13 cellular contexts compared by ENCODE assay signal in the genomic region with DNA sequence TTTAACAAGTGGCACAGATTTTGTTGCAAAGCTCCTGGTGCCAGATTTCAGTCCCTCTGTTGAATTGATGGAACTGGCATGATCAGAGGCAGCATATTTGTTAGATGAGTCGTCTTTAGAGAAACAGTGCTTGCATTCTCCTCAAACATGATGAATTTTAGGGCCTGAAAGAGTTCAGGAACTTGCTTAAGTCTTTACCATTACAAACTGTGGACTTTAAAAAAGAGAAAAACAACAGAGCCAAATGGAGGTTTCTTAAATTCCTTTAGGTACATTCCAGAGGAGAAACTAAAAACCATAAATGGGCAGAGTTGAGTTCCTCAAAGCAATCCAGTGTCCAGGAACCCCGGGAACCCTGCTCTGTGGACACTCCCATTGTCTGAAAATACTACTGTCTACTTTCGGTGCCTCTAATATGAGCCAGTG. TPM values are rescaled to one million over a fixed set of nuclear protein-coding genes. Genes with fewer than 3 reads are reported as not detected.
DNase-seq lines count a peak whose midpoint lies in the region; ATAC-seq and TF ChIP-seq lines count a peak whose summit lies in the region.
"Had no signal": no experiment of that assay in that cellular context is flagged by ENCODE, and none has a peak within 500 bp of the region (broad histone marks: within the 10 kb centered on the region; RNA-seq: fewer than 3 reads in every experiment).

No MANE protein-coding gene starts in this region.

- H3K36me3 Mint-ChIP-seq in HFFc6 (ENCODE audit: low read depth) = peaks cover 28% of the 10 kb centered on the region
- peaks cover 18% of the 10 kb centered on the region for H3K36me3 Mint-ChIP-seq in activated CD4-positive, alpha-beta T cell treated with anti-CD3 and anti-CD28 coated beads, Interleukin-2, amount 10 ng/mL, durations not matched to agents 24 days and 14 days (ENCODE audit: low read depth)

- H3K27me3 ChIP-seq in suprapubic skin = no peaks in the 10 kb centered on the region
- H3K27me3 ChIP-seq in Karpas-422 (ENCODE audit: low read length) = no peaks in the 10 kb centered on the region
- H3K27me3 ChIP-seq: esophagus squamous epithelium had no signal

- no peak overlapping the region for H3K4me2 ChIP-seq in Karpas-422 (ENCODE audit: low read depth, low read length, poor library complexity, severe bottlenecking)
- H3K4me2 ChIP-seq: KMS-11 had no signal

- TF ChIP-seq CTCF in HFFc6 (IDR thresholded peaks at IDR 0.05) (no peak), astrocyte of the cerebellum (IDR thresholded peaks at IDR 0.05; ENCODE audit: low read depth, low read length, missing control alignments) (no peak), suprapubic skin (IDR thresholded peaks at IDR 0.05) (no peak)

- H3K27ac Mint-ChIP-seq in HFFc6 = peak overlapping the region; percentile 76
- no peak overlapping the region for H3K27ac Mint-ChIP-seq in activated CD4-positive, alpha-beta T cell treated with anti-CD3 and anti-CD28 coated beads, Interleukin-2, amount 10 ng/mL, durations not matched to agents 24 days and 14 days
- H3K27ac Mint-ChIP-seq: activated CD8-positive, alpha-beta memory T cell treated with anti-CD3 and anti-CD28 coated beads, Interleukin-2, amount 10 ng/mL, durations not matched to agents 7 days and 5 days had no signal

- H3K4me1 Mint-ChIP-seq in HFFc6 (ENCODE audit: low read depth) = peaks cover 61% of the 10 kb centered on the region
- peaks cover 14% of the 10 kb centered on the region for H3K4me1 Mint-ChIP-seq in activated CD4-positive, alpha-beta T cell treated with anti-CD3 and anti-CD28 coated beads, Interleukin-2, amount 10 ng/mL, durations not matched to agents 24 days and 14 days

- no peak for TF ChIP-seq POLR2A in suprapubic skin (IDR thresholded peaks at IDR 0.05)

- no peaks in the 10 kb centered on the region for H3K9me2 ChIP-seq in Karpas-422 (replicated peaks; ENCODE audit: insufficient read depth, low read length)

- DNase-seq in HFFc6 = peak; percentile 77
- DNase-seq in astrocyte of the cerebellum (ENCODE audit: low read depth) = peak; percentile 89
- DNase-seq in glomerular visceral epithelial cell (ENCODE audit: extremely low spot score) = peak; percentile 64
- no peak for DNase-seq in suprapubic skin (ENCODE audit: low spot score in 2 of 2)
- no peak for DNase-seq in Karpas-422
- no peak for DNase-seq in activated CD4-positive, alpha-beta T cell treated with anti-CD3 and anti-CD28 coated beads, Interleukin-2, amount 10 ng/mL, durations not matched to agents 24 days and 14 days
- DNase-seq: activated CD8-positive, alpha-beta memory T cell treated with anti-CD3 and anti-CD28 coated beads, Interleukin-2, amount 10 ng/mL, durations not matched to agents 7 days and 5 days; esophagus squamous epithelium; OCI-M1; posterior cingulate gyrus had no signal

- TF ChIP-seq EP300 in suprapubic skin (IDR thresholded peaks at IDR 0.05) = no peak

- H3K9me3 ChIP-seq in suprapubic skin (no peaks in the 10 kb centered on the region), Karpas-422 (ENCODE audit: low read length) (no peaks in the 10 kb centered on the region)
- H3K9me3 ChIP-seq: esophagus squamous epithelium had no signal

- no peak overlapping the region for H2AFZ ChIP-seq in Karpas-422 (ENCODE audit: low read length)

- no peak overlapping the region for H3K9ac ChIP-seq in Karpas-422 (ENCODE audit: low read length)
- H3K9ac ChIP-seq: KMS-11 had no signal

- in situ Hi-C loops in astrocyte of the cerebellum (cut with HindIII; ENCODE audit: low sequenced_read_pairs) = no loop called here

- H3K79me2 ChIP-seq in Karpas-422 (ENCODE audit: low read length) = no peaks in the 10 kb centered on the region; the same call in 1 of the 2 replicates

- H3K4me3 ChIP-seq in astrocyte of the cerebellum (ENCODE audit: low read depth, low read length) (no peak overlapping the region), suprapubic skin (no peak overlapping the region), Karpas-422 (ENCODE audit: low read length) (no peak overlapping the region)
- H3K4me3 ChIP-seq: esophagus squamous epithelium had no signal

- peaks cover 19% of the 10 kb centered on the region for H3K4me1 ChIP-seq in suprapubic skin
- H3K4me1 ChIP-seq in Karpas-422 (ENCODE audit: low read length) = peaks cover 10% of the 10 kb centered on the region; the same call in 1 of the 2 replicates

- intact Hi-C loops in activated CD4-positive, alpha-beta T cell treated with anti-CD3 and anti-CD28 coated beads, Interleukin-2, amount 10 ng/mL, durations not matched to agents 24 days and 14 days (cut with micrococcal nuclease) = no loop called here

- peak overlapping the region; percentile 74 for H3K4me3 Mint-ChIP-seq in HFFc6
- no peak overlapping the region for H3K4me3 Mint-ChIP-seq in activated CD4-positive, alpha-beta T cell treated with anti-CD3 and anti-CD28 coated beads, Interleukin-2, amount 10 ng/mL, durations not matched to agents 24 days and 14 days
- H3K4me3 Mint-ChIP-seq: activated CD8-positive, alpha-beta memory T cell treated with anti-CD3 and anti-CD28 coated beads, Interleukin-2, amount 10 ng/mL, durations not matched to agents 7 days and 5 days had no signal

- ATAC-seq in GM19035 (IDR thresholded peaks at IDR 0.05; ENCODE audit: unreplicated experiment) = no peak
- no peak for ATAC-seq in activated CD4-positive, CD25-positive, alpha-beta regulatory T cell treated with anti-CD3 and anti-CD28 coated beads, Interleukin-2, amount 50 U/mL, for 24 hours
- ATAC-seq: activated CD8-positive, alpha-beta memory T cell treated with anti-CD3 and anti-CD28 coated beads, Interleukin-2, amount 10 ng/mL, durations not matched to agents 7 days and 5 days had no signal

- no peaks in the 10 kb centered on the region for H4K20me1 ChIP-seq in Karpas-422 (ENCODE audit: insufficient read depth, low read depth, low read length)

- 43% methylated on average over 3 of the region's 3 CpGs for WGBS in suprapubic skin

- H3K36me3 ChIP-seq in suprapubic skin = no peaks in the 10 kb centered on the region
- H3K36me3 ChIP-seq in Karpas-422 (ENCODE audit: insufficient read depth, low read length) = peaks cover under 1% of the 10 kb centered on the region; the same call in 1 of the 2 replicates

- H3K27me3 Mint-ChIP-seq in HFFc6 (ENCODE audit: insufficient read depth) = peaks cover 2% of the 10 kb centered on the region; the same call in 1 of the 2 replicates
- H3K27me3 Mint-ChIP-seq in activated CD4-positive, alpha-beta T cell treated with anti-CD3 and anti-CD28 coated beads, Interleukin-2, amount 10 ng/mL, durations not matched to agents 24 days and 14 days = peaks cover 2% of the 10 kb centered on the region
- H3K27me3 Mint-ChIP-seq: activated CD8-positive, alpha-beta memory T cell treated with anti-CD3 and anti-CD28 coated beads, Interleukin-2, amount 10 ng/mL, durations not matched to agents 7 days and 5 days had no signal

- H3K9me3 Mint-ChIP-seq in HFFc6 = no peaks in the 10 kb centered on the region
- H3K9me3 Mint-ChIP-seq in activated CD4-positive, alpha-beta T cell treated with anti-CD3 and anti-CD28 coated beads, Interleukin-2, amount 10 ng/mL, durations not matched to agents 24 days and 14 days = no peaks in the 10 kb centered on the region

- H3K27ac ChIP-seq in suprapubic skin (peak overlapping the region; percentile 13), Karpas-422 (ENCODE audit: low read length) (no peak overlapping the region)
- H3K27ac ChIP-seq: KMS-11 had no signal

RNA-seq across cellular contexts. Expression of a gene that starts 2.5 kb away (rescaled TPM):
- 10 to 100 TPM; 34.9 to 46.3 (median 42.1) TPM for total RNA-seq in HFFc6 (2021; fragmentation: NEBNext Ultra II Directional; extraction: Animal tissue kit (Norgen Biotek cat#: 25700))
- total RNA-seq in suprapubic skin = 1 to 10 TPM; 1.8 to 3.2 (median 2.1) TPM
- total RNA-seq in Karpas-422 (2014; rRNA removed; shearing (Covaris generic); ENCODE audit: low replicate concordance) = 5.2 and 9.6 TPM in 2 replicates
- total RNA-seq in activated CD4-positive, alpha-beta T cell treated with anti-CD3 and anti-CD28 coated beads, Interleukin-2, amount 10 ng/mL, durations not matched to agents 24 days and 14 days = 25.4 and 25.6 TPM in 2 replicates

RNA-seq across cellular contexts. Expression of a gene that starts 2.6 kb away (rescaled TPM):
- 1 to 10 TPM; 5.2 to 7.0 (median 6.1) TPM for total RNA-seq in HFFc6 (2021; fragmentation: NEBNext Ultra II Directional; extraction: Animal tissue kit (Norgen Biotek cat#: 25700))
- total RNA-seq in suprapubic skin = 10 to 100 TPM in 1 of 4 donors, 1 to 10 TPM in 3; 7.8 to 11.0 (median 8.7) TPM
- total RNA-seq in Karpas-422 (2014; rRNA removed; shearing (Covaris generic); ENCODE audit: low replicate concordance) = 1.1 and 3.6 TPM in 2 replicates
- 4.6 and 5.4 TPM in 2 replicates for total RNA-seq in activated CD4-positive, alpha-beta T cell treated with anti-CD3 and anti-CD28 coated beads, Interleukin-2, amount 10 ng/mL, durations not matched to agents 24 days and 14 days

Comparison
In these comparisons a context has a peak if more than half of its experiments do, and no peak if none do; other contexts are left out.
1. DNase-seq: peak in HFFc6 (single experiment), astrocyte of the cerebellum (single experiment) and glomerular visceral epithelial cell (single experiment); none in suprapubic skin (0 of 2), Karpas-422 (single experiment) and activated CD4-positive, alpha-beta T cell treated with anti-CD3 and anti-CD28 coated beads, Interleukin-2, amount 10 ng/mL, durations not matched to agents 24 days and 14 days (single experiment).